ENCODE assay signal across 1 cellular context in the genomic region with DNA sequence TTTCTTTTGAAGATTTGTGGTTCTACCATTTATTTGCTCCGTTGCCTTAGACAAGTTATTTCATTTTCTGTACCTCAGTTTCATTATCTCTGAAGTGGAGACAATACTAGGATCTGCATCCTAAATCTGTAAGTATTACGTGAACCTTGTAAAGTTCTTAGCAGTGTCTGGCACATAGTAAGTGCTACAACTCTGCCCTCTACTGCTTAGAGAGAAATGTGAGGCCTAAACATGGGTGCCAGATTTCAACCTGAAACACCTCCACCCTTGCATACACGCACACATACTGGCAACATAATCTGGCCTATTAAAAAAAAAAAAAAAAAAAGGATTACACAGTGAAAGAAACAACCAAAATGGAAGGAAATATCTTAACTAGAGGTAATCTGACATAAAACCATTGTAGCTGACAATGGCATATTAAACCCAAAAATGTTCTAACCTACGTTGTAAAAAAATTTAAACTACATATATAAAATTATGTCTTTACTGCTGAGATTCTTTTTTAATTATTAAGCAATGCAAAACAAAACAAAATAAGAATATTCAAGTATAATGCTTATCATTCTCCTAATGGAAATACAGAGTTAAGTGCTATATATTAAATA.
TF ChIP-seq lines count a peak whose summit lies in the region.

No MANE protein-coding gene starts in this region.

TF ChIP-seq in Ishikawa, 13 proteins besides CTCF, POLR2A, EP300 and RAD21 (continued from another document):
- TF ChIP-seq, protein P1, sequence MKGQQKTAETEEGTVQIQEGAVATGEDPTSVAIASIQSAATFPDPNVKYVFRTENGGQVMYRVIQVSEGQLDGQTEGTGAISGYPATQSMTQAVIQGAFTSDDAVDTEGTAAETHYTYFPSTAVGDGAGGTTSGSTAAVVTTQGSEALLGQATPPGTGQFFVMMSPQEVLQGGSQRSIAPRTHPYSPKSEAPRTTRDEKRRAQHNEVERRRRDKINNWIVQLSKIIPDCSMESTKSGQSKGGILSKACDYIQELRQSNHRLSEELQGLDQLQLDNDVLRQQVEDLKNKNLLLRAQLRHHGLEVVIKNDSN (IDR thresholded peaks at IDR 0.05), result no peak
